8 cellular contexts compared by ENCODE assay signal in the genomic region with DNA sequence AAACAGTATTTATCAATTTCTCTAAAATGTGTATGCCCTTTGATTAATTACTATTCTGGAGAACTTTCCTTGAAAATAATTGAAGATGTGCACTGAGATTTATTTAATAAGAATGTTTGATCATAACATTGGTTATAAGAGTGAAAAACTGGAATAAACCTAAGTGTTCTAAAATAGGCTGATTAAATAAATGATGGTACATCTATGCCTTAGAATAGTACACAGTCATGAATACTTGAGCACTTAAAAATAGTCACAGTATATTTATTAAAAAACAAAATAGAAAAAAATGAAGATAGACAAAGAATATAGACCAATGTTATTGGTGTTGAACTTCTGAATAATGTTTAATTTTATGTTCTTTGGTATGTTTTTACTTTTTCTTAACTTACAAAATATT.
"Had no signal": no experiment of that assay in that cellular context is flagged by ENCODE, and none has a peak within 500 bp of the region (broad histone marks: within the 10 kb centered on the region; RNA-seq: fewer than 3 reads in every experiment).

No MANE protein-coding gene starts in this region.

- H3K4me2 ChIP-seq: GM23338 had no signal

- H3K4me3 Mint-ChIP-seq: GM23338, H9, IgD-negative memory B cell had no signal

- H3K4me3 ChIP-seq: GM23338 had no signal

- H3K27ac Mint-ChIP-seq: GM23338, H9, IgD-negative memory B cell had no signal

- H3K4me1 Mint-ChIP-seq: GM23338, IgD-negative memory B cell had no signal

- DNase-seq: H9, HCEC 1CT, KBM-7 had no signal

- H2AFZ ChIP-seq: GM23338 had no signal

- FAIRE-seq: H1, H54, HepG2 had no signal

- ATAC-seq: GM23338, HepG2 had no signal

- H3K36me3 Mint-ChIP-seq: IgD-negative memory B cell had no signal
